24 cellular contexts compared by ENCODE assay signal in the genomic region with DNA sequence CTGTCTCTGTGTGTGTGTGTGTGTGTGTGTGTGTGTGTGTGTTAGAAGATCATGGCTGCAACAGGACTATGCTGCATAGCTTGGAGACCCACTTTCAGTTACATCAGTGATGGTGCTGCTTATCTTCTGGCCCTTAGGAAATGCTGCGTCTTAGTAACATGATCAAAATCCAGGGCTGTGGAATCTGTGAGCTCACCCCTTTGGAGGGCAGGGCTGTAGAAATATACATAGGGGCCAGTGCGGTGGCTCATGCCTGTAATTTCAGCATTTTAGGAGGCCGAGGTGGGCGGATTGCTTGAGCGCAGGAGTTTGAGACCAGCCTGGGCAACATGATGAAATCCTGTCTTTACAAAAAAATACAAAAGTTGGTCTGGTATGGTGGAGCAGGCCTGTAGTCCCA.
DNase-seq lines count a peak whose midpoint lies in the region; ATAC-seq and TF ChIP-seq lines count a peak whose summit lies in the region.
"Had no signal": no experiment of that assay in that cellular context is flagged by ENCODE, and none has a peak within 500 bp of the region (broad histone marks: within the 10 kb centered on the region; RNA-seq: fewer than 3 reads in every experiment).

No MANE protein-coding gene starts in this region.

- no peak overlapping the region for H2AFZ ChIP-seq in SK-N-SH (ENCODE audit: low read depth)

- DNase-seq in SK-N-SH: no peak
- no peak for DNase-seq in endodermal cell
- no peak for DNase-seq in NCI-H2029 (lab: John Stamatoyannopoulos, UW)
- DNase-seq in midbrain (lab: John Stamatoyannopoulos, UW): no peak
- DNase-seq in NCI-H1436 treated with DMSO at 0.1 percent for 48 hours (lab: John Stamatoyannopoulos, UW): no peak
- DNase-seq: BE2C; Calu3; CD8-positive, alpha-beta memory T cell; DMS79 treated with DMSO at 0.1 percent for 48 hours; GF-D8; Karpas-422; NCI-H1092 treated with DMSO at 0.1 percent for 48 hours; NCI-H2029 treated with DMSO at 0.1 percent for 48 hours; NCI-H526 treated with DMSO at 0.1 percent for 48 hours; Right ventricle myocardium superior; RPMI8226 had no signal

- H3K27me3 ChIP-seq in SK-N-SH (ENCODE audit: insufficient read depth) (no peaks in the 10 kb centered on the region), endodermal cell (ENCODE audit: control insufficient read depth, insufficient read depth, low read length, poor library complexity, severe bottlenecking) (no peaks in the 10 kb centered on the region)
- H3K27me3 ChIP-seq: BE2C, SJSA1 had no signal

- no peaks in the 10 kb centered on the region for H3K9me2 ChIP-seq in SK-N-SH

- TF ChIP-seq EP300 in SK-N-SH (IDR thresholded peaks at IDR 0.05; ENCODE audit: borderline replicate concordance in 1 of 2, low read depth in 1 of 2, low read length in 1 of 2): no peak

- H3K4me2 ChIP-seq in SK-N-SH: no peak overlapping the region

- H4K20me1 ChIP-seq in SK-N-SH (ENCODE audit: insufficient read depth): peaks cover 62% of the 10 kb centered on the region

- H3K36me3 Mint-ChIP-seq in endodermal cell (ENCODE audit: low read depth): no peaks in the 10 kb centered on the region
- no peaks in the 10 kb centered on the region for H3K36me3 Mint-ChIP-seq in nephron (ENCODE audit: low read depth)
- H3K36me3 Mint-ChIP-seq: CD14-positive monocyte; CD8-positive, alpha-beta memory T cell had no signal

- H3K9me3 Mint-ChIP-seq in endodermal cell (no peaks in the 10 kb centered on the region), nephron (no peaks in the 10 kb centered on the region)
- H3K9me3 Mint-ChIP-seq: CD8-positive, alpha-beta memory T cell had no signal

- H3K4me3 ChIP-seq in SK-N-SH (ENCODE audit: low read depth in 2 of 2, low read length in 1 of 2) (no peak overlapping the region), endodermal cell (ENCODE audit: low read length) (no peak overlapping the region), urinary bladder (ENCODE audit: low read depth, low read length) (no peak overlapping the region)
- H3K4me3 ChIP-seq: HAP-1, SJSA1 had no signal

- no peak overlapping the region for H3K4me3 Mint-ChIP-seq in endodermal cell
- no peak overlapping the region for H3K4me3 Mint-ChIP-seq in nephron
- H3K4me3 Mint-ChIP-seq: CD14-positive monocyte; CD8-positive, alpha-beta memory T cell; IgD-negative memory B cell had no signal

- H3K9ac ChIP-seq in SK-N-SH (no peak overlapping the region), endodermal cell (ENCODE audit: extremely low read depth, low read length, poor library complexity, severe bottlenecking) (no peak overlapping the region)

- peaks cover 2 to 4% of the 10 kb centered on the region in 2 experiments for H3K36me3 ChIP-seq in SK-N-SH (replicated peaks in 1 of 2; ENCODE audit: control insufficient read depth in 1 of 2, insufficient read depth in 2 of 2, low read length in 1 of 2)
- peaks cover 10% of the 10 kb centered on the region for H3K36me3 ChIP-seq in endodermal cell (ENCODE audit: control insufficient read depth, insufficient read depth, low read length)
- H3K36me3 ChIP-seq in urinary bladder (ENCODE audit: insufficient read depth): no peaks in the 10 kb centered on the region
- H3K36me3 ChIP-seq: BE2C, HAP-1 had no signal

- CTCF ChIA-PET in SK-N-SH (lab: Yijun Ruan, JAX): interaction anchor here (0.6 to 1.0 kb wide), 3 partner anchors 8 to 1607 kb away, joined by 3 read pairs; no protein-coding TSS in a partner anchor

- H3K27me3 Mint-ChIP-seq in endodermal cell (ENCODE audit: insufficient read depth) (no peaks in the 10 kb centered on the region), nephron (ENCODE audit: low read depth) (no peaks in the 10 kb centered on the region)
- H3K27me3 Mint-ChIP-seq: IgD-negative memory B cell had no signal

- no peaks in the 10 kb centered on the region for H3K9me3 ChIP-seq in SK-N-SH
- no peaks in the 10 kb centered on the region for H3K9me3 ChIP-seq in endodermal cell (ENCODE audit: control insufficient read depth, low read length)
- H3K9me3 ChIP-seq: BE2C, HAP-1, SJSA1 had no signal

- no peak for ATAC-seq in SK-N-SH treated with all-trans-retinoic acid at 6 μM for 48 hours

- WGBS in SK-N-SH (ENCODE audit: low lambda C conversion rate): 100% methylated on average over 5 of the region's 5 CpGs
- 96 to 100% methylated on average over 5 of the region's 5 CpGs for WGBS in endodermal cell (ENCODE audit: insufficient coverage in 1 of 2, insufficient read length in 1 of 2), 2 experiments
- 90% methylated on average over 5 of the region's 5 CpGs for WGBS in urinary bladder

- H3K79me2 ChIP-seq in SK-N-SH (ENCODE audit: insufficient read depth): peaks cover 96% of the 10 kb centered on the region

- H3K4me1 Mint-ChIP-seq in endodermal cell: peaks cover 30% of the 10 kb centered on the region
- peaks cover 42% of the 10 kb centered on the region for H3K4me1 Mint-ChIP-seq in nephron
- H3K4me1 Mint-ChIP-seq: CD14-positive monocyte, IgD-negative memory B cell had no signal

- no peak for TF ChIP-seq RAD21 in SK-N-SH (IDR thresholded peaks at IDR 0.05; ENCODE audit: low read length)

- no peak for TF ChIP-seq CTCF in SK-N-SH (IDR thresholded peaks at IDR 0.05)
- TF ChIP-seq CTCF in endodermal cell (conservative IDR thresholded peaks at IDR 0.05): no peak
- no peak for TF ChIP-seq CTCF in nephron (IDR thresholded peaks at IDR 0.05; ENCODE audit: unreplicated experiment in 3 of 3)

- H3K4me1 ChIP-seq in SK-N-SH (ENCODE audit: control insufficient read depth in 1 of 2, insufficient read depth in 2 of 2, low read depth in 1 of 2, low read length in 1 of 2): peaks cover 6 to 16% of the 10 kb centered on the region in 2 experiments; a peak in 3 of 4 replicates
- H3K4me1 ChIP-seq in endodermal cell (ENCODE audit: control insufficient read depth, insufficient read depth, low read length): peaks cover 3% of the 10 kb centered on the region
- H3K4me1 ChIP-seq in urinary bladder (ENCODE audit: insufficient read depth): no peaks in the 10 kb centered on the region

- H3K27ac ChIP-seq in SK-N-SH (ENCODE audit: low read depth in 2 of 2, low read length in 1 of 2) (no peak overlapping the region), endodermal cell (ENCODE audit: low read depth, low read length) (no peak overlapping the region), urinary bladder (ENCODE audit: low read depth) (peak overlapping the region; percentile 24)
- H3K27ac ChIP-seq: 22Rv1, SJSA1 had no signal

- POLR2A ChIA-PET in SK-N-SH (lab: Yijun Ruan, JAX): no interaction called here

- peaks cover 11% of the 10 kb centered on the region for H3F3A ChIP-seq in SK-N-SH (replicated peaks; ENCODE audit: insufficient read depth)

- peak overlapping the region; percentile 27 for H3K27ac Mint-ChIP-seq in endodermal cell
- H3K27ac Mint-ChIP-seq in nephron: peak overlapping the region in 2 of 3 experiments; percentile 40 to 57
- H3K27ac Mint-ChIP-seq: CD14-positive monocyte; CD8-positive, alpha-beta memory T cell; IgD-negative memory B cell had no signal

TF ChIP-seq in SK-N-SH treated with all-trans-retinoic acid at 6 μM for 48 hours, 23 proteins besides CTCF, POLR2A, EP300 and RAD21 (continues in another document):
- TF ChIP-seq TOX (CRISPR knock-in tag; IDR thresholded peaks at IDR 0.05; ENCODE audit: borderline replicate concordance) (no peak), ISL1 (CRISPR knock-in tag; IDR thresholded peaks at IDR 0.05) (no peak), BACH2 (CRISPR knock-in tag; IDR thresholded peaks at IDR 0.05; ENCODE audit: borderline replicate concordance) (no peak)

TF ChIP-seq in SK-N-SH, 30 proteins besides CTCF, POLR2A, EP300 and RAD21 (continues in another document):
- TF ChIP-seq YY1 (IDR thresholded peaks at IDR 0.05; ENCODE audit: low read depth) (no peak), POLR2AphosphoS5 (IDR thresholded peaks at IDR 0.05; ENCODE audit: low read depth, low read length) (no peak), CHD2 (IDR thresholded peaks at IDR 0.05; ENCODE audit: low read length, partially characterized antibody) (no peak), FOXJ3 (CRISPR knock-in tag; IDR thresholded peaks at IDR 0.05) (no peak), TEAD4 (IDR thresholded peaks at IDR 0.05; ENCODE audit: borderline replicate concordance, insufficient read depth) (no peak), FOXM1 (IDR thresholded peaks at IDR 0.05; ENCODE audit: low read depth) (no peak), RFX5 (IDR thresholded peaks at IDR 0.05; ENCODE audit: low read length) (no peak), PBX3 (IDR thresholded peaks at IDR 0.05) (no peak), SIN3A (IDR thresholded peaks at IDR 0.05; ENCODE audit: borderline replicate concordance, low read depth, low read length) (no peak)
- TF ChIP-seq, protein P1, sequence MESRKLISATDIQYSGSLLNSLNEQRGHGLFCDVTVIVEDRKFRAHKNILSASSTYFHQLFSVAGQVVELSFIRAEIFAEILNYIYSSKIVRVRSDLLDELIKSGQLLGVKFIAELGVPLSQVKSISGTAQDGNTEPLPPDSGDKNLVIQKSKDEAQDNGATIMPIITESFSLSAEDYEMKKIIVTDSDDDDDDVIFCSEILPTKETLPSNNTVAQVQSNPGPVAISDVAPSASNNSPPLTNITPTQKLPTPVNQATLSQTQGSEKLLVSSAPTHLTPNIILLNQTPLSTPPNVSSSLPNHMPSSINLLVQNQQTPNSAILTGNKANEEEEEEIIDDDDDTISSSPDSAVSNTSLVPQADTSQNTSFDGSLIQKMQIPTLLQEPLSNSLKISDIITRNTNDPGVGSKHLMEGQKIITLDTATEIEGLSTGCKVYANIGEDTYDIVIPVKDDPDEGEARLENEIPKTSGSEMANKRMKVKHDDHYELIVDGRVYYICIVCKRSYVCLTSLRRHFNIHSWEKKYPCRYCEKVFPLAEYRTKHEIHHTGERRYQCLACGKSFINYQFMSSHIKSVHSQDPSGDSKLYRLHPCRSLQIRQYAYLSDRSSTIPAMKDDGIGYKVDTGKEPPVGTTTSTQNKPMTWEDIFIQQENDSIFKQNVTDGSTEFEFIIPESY (IDR thresholded peaks at IDR 0.05; ENCODE audit: borderline replicate concordance, low read depth): no peak
- TF ChIP-seq, protein P2, sequence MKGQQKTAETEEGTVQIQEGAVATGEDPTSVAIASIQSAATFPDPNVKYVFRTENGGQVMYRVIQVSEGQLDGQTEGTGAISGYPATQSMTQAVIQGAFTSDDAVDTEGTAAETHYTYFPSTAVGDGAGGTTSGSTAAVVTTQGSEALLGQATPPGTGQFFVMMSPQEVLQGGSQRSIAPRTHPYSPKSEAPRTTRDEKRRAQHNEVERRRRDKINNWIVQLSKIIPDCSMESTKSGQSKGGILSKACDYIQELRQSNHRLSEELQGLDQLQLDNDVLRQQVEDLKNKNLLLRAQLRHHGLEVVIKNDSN (IDR thresholded peaks at IDR 0.05; ENCODE audit: borderline replicate concordance, low read depth): no peak
